1 cellular context compared by ENCODE assay signal in the genomic region with DNA sequence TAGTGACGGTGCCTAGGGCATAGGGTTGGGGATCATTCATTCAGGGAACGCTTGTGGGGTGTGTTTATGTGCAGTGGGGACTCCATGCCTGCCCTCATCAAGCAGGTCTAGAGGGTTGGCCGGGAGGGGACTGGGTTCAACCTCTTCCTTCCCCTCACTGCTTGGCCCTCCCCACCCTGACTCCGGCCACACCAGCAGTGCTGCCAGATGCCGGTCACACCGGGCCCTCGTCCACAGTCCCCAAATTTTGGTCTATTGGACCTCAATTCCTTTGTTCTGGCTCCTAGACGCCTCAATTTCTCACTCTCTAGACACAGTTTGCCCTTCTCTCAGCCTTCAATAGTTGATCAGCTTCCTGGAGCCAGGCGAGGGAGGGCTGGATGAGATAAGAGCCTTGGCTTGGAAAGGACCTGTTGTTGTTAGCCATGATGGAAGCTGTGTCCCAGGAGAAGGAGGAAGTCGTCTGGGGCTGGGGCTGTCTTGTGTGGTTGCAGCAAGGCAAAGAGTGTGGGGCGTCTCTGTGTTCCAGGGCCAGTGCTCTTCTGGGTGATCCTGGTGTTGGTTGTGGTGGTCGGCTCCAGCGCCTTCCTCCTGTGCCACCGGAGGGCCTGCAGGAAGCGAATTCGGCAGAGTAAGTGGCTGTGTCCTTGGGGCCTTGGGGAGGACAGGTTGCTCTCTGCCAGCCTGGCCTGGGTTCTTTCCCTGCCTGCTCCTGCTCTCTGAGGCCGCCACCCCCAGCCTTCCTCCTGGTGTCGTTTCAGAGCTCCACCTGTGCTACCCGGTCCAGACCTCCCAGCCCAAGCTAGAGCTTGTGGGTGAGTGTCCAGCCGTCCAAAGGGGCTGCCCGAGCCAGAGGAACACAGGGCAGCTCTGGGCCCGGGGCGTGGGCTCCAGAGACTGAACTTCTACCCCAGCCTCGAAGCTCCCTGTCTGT.
TF ChIP-seq lines count a peak whose summit lies in the region.

No MANE protein-coding gene starts in this region.

TF ChIP-seq in K562, 482 proteins besides CTCF, POLR2A, EP300 and RAD21:
- TF ChIP-seq FOSL1 (tag; conservative IDR thresholded peaks at IDR 0.05) (no peak), JUND (IDR thresholded peaks at IDR 0.05; ENCODE audit: borderline replicate concordance, low read depth, low read length) (no peak), JUND (tag; IDR thresholded peaks at IDR 0.05; ENCODE audit: borderline replicate concordance, low read depth, low read length) (no peak), NR4A1 (CRISPR knock-in tag; IDR thresholded peaks at IDR 0.05) (no peak), NR4A1 (tag; IDR thresholded peaks at IDR 0.05) (peak; percentile 34; the same call in 1 of the 2 replicates), GATAD2B (IDR thresholded peaks at IDR 0.05; ENCODE audit: borderline replicate concordance) (no peak), POLR2G (IDR thresholded peaks at IDR 0.05; ENCODE audit: low read depth, low read length) (peak; percentile 18; the same call in 1 of the 2 replicates), OTX1 (CRISPR knock-in tag; IDR thresholded peaks at IDR 0.05) (no peak), SUPT5H (IDR thresholded peaks at IDR 0.05) (no peak)
- TF ChIP-seq, protein P1, sequence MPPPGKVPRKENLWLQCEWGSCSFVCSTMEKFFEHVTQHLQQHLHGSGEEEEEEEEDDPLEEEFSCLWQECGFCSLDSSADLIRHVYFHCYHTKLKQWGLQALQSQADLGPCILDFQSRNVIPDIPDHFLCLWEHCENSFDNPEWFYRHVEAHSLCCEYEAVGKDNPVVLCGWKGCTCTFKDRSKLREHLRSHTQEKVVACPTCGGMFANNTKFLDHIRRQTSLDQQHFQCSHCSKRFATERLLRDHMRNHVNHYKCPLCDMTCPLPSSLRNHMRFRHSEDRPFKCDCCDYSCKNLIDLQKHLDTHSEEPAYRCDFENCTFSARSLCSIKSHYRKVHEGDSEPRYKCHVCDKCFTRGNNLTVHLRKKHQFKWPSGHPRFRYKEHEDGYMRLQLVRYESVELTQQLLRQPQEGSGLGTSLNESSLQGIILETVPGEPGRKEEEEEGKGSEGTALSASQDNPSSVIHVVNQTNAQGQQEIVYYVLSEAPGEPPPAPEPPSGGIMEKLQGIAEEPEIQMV (tag; conservative IDR thresholded peaks at IDR 0.05; ENCODE audit: low read depth), result 0 out of 2 replicates have a peak, but pooled peaks have one; percentile 8
